Comparison of ENCODE assay signal across 1 cellular context in the genomic region with DNA sequence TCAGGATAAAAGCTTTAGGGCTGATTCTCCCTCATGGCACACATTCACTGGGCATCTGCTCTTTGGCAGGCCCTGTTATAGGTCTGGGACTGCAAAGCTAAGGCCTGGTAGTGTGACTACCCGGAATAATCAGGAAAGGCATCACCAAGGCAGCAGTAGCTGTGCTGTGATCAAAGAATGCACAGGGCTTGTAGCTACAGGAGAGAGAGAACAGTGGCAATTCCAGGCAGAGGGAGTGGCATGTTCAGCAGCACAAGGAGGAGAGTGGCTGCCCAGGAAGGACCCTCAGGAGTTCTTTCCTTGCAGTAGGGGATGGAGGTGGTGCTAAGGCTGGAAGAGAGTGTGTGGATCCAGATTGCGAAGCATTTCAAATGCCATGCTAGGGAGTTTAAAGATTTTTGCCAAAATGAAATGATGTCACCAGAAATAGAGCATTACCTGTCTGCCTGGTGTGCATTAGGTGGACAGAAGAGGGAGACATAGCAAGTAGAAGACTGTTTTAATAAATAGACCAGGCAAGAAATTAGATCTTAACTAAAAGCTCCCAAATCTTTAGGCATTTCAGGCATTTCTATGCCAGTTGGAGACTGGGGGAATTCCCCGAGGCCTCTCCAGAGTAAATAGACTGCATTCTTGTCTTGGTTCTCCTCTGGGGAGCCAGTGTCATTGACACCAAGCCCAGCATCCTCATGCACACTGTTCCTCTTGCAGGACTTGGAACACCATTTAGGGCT.
TF ChIP-seq lines count a peak whose summit lies in the region.

No MANE protein-coding gene starts in this region.

TF ChIP-seq in K562, 482 proteins besides CTCF, POLR2A, EP300 and RAD21 (continued from another document):
- TF ChIP-seq, protein P1, sequence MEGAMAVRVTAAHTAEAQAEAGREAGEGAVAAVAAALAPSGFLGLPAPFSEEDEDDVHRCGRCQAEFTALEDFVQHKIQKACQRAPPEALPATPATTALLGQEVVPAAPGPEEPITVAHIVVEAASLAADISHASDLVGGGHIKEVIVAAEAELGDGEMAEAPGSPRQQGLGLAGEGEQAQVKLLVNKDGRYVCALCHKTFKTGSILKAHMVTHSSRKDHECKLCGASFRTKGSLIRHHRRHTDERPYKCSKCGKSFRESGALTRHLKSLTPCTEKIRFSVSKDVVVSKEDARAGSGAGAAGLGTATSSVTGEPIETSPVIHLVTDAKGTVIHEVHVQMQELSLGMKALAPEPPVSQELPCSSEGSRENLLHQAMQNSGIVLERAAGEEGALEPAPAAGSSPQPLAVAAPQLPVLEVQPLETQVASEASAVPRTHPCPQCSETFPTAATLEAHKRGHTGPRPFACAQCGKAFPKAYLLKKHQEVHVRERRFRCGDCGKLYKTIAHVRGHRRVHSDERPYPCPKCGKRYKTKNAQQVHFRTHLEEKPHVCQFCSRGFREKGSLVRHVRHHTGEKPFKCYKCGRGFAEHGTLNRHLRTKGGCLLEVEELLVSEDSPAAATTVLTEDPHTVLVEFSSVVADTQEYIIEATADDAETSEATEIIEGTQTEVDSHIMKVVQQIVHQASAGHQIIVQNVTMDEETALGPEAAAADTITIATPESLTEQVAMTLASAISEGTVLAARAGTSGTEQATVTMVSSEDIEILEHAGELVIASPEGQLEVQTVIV (CRISPR knock-in tag; IDR thresholded peaks at IDR 0.05; ENCODE audit: borderline replicate concordance): no peak
- TF ChIP-seq, protein P2, sequence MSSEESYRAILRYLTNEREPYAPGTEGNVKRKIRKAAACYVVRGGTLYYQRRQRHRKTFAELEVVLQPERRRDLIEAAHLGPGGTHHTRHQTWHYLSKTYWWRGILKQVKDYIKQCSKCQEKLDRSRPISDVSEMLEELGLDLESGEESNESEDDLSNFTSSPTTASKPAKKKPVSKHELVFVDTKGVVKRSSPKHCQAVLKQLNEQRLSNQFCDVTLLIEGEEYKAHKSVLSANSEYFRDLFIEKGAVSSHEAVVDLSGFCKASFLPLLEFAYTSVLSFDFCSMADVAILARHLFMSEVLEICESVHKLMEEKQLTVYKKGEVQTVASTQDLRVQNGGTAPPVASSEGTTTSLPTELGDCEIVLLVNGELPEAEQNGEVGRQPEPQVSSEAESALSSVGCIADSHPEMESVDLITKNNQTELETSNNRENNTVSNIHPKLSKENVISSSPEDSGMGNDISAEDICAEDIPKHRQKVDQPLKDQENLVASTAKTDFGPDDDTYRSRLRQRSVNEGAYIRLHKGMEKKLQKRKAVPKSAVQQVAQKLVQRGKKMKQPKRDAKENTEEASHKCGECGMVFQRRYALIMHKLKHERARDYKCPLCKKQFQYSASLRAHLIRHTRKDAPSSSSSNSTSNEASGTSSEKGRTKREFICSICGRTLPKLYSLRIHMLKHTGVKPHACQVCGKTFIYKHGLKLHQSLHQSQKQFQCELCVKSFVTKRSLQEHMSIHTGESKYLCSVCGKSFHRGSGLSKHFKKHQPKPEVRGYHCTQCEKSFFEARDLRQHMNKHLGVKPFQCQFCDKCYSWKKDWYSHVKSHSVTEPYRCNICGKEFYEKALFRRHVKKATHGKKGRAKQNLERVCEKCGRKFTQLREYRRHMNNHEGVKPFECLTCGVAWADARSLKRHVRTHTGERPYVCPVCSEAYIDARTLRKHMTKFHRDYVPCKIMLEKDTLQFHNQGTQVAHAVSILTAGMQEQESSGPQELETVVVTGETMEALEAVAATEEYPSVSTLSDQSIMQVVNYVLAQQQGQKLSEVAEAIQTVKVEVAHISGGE (CRISPR knock-in tag; IDR thresholded peaks at IDR 0.05): no peak
- no peak for TF ChIP-seq PHF8 (IDR thresholded peaks at IDR 0.05; ENCODE audit: borderline replicate concordance, low read length)
- no peak for TF ChIP-seq NR2C2 (CRISPR knock-in tag; IDR thresholded peaks at IDR 0.05)
- no peak for TF ChIP-seq NR2C2 (tag; IDR thresholded peaks at IDR 0.05)
- TF ChIP-seq HDAC8 (tag; IDR thresholded peaks at IDR 0.05): no peak
- TF ChIP-seq ZNF586 (CRISPR knock-in tag; conservative IDR thresholded peaks at IDR 0.05): no peak
- TF ChIP-seq ZNF224 (CRISPR knock-in tag; IDR thresholded peaks at IDR 0.05): no peak
- no peak for TF ChIP-seq MBD2 (IDR thresholded peaks at IDR 0.05; ENCODE audit: borderline replicate concordance, low read depth)
- TF ChIP-seq NELFE (IDR thresholded peaks at IDR 0.05; ENCODE audit: insufficient read depth, insufficient read length): no peak
- no peak for TF ChIP-seq ZKSCAN1 (IDR thresholded peaks at IDR 0.05; ENCODE audit: low read depth, low read length)
TF ChIP-seq in K562: peak in this region for 3.
